Comparison of ENCODE assay signal across 8 cellular contexts in the genomic region with DNA sequence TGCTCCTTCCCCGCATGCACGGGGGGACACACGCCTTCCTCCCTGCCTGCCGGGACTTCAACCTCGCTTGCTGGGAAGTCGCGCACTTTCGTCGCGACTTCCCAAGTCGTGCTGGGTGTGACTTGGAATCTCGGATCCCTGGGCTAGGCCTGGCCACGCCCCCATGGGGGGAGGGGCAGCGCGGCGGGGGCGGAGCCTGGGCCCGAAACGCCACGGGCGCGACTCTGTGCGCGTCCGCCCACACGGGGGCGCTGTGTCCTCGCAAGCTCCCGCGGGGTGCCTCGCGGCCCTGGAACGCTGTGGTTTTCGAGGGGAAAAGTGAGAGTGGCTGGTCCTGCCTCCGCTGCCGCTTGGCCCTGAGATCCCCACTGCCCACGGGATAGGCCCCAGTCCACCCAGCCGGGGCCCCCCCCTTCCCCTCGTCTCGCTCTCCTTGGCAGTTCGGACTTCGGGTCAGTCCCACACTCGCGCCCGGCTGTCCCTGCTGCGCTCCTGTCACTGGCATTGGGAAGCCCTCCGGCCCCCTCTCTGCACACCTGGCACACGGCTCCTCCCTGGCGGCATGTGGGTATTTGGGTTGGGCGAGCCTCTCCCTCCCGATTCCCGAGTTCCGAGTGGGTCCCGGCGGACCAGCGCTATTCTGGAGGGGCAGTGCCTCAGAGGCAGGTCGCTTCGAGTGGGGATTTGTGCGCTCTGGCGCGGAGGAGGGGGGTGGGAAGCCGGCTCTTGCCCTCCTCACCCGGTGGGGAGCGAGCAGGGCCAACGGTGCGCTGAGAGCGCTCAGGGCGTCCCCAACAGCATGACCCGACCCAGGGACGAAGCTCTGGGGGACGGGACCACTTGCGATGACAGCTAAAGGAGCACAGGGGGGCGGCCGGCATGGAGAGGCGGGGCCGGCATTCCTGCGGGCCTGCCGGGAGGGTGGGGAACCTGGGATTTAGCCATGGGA. TPM values are rescaled to one million over a fixed set of nuclear protein-coding genes. Genes with fewer than 3 reads are reported as not detected.
A peak's percentile ranks its signal among the peaks of the same experiment; 100 is the strongest.
DNase-seq lines count a peak whose midpoint lies in the region; ATAC-seq and TF ChIP-seq lines count a peak whose summit lies in the region.

No MANE protein-coding gene starts in this region.

- H3K14ac ChIP-seq in neuronal stem cell (ENCODE audit: low read length): peak overlapping the region; percentile 25

- H3K36me3 ChIP-seq in Panc1 (ENCODE audit: control insufficient read depth, insufficient read depth, low read length) (peaks cover 6% of the 10 kb centered on the region; the same call in 1 of the 2 replicates), neuronal stem cell (replicated peaks in 1 of 2; ENCODE audit: control insufficient read depth in 2 of 2, insufficient read depth in 2 of 2, low read length in 2 of 2) (peaks cover 26 to 81% of the 10 kb centered on the region in 2 donors), stomach (peaks cover 21 to 51% (median 36%) of the 10 kb centered on the region in 4 donors)

- no peak for TF ChIP-seq EP300 in stomach (IDR thresholded peaks at IDR 0.05)

- H3K4me3 ChIP-seq in Panc1 (ENCODE audit: low read depth in 2 of 2, low read length in 2 of 2) (peak overlapping the region; percentile 23 to 54), neuronal stem cell (ENCODE audit: low read length in 2 of 2) (peak overlapping the region in 1 of 2 donors; percentile 75), stomach (peak overlapping the region; percentile 46 to 68 (median 51))

- H3K18ac ChIP-seq in neuronal stem cell (ENCODE audit: low read length): peak overlapping the region; percentile 55

- no TSS peak for BruUV-seq in Panc1 (replicated peaks; lab: Mats Ljungman, UMichigan)

- H3K9ac ChIP-seq in neuronal stem cell (ENCODE audit: low read depth, low read length, poor library complexity): peak overlapping the region; percentile 77

- no peak overlapping the region for H2BK12ac ChIP-seq in neuronal stem cell (ENCODE audit: low read length)

- peak overlapping the region; percentile 31 for H3K27ac ChIP-seq in Panc1 (ENCODE audit: low read length)
- no peak overlapping the region for H3K27ac ChIP-seq in neuronal stem cell (replicated peaks; ENCODE audit: low read length)
- H3K27ac ChIP-seq in stomach: peak overlapping the region; percentile 59 to 79 (median 70)

- H2BK120ac ChIP-seq in neuronal stem cell (ENCODE audit: low read depth, low read length): no peak overlapping the region

- TF ChIP-seq CTCF in GM13977 (IDR thresholded peaks at IDR 0.05; ENCODE audit: extremely low read depth, insufficient read depth, missing control alignments) (peak; percentile 95), Panc1 (IDR thresholded peaks at IDR 0.05) (peak; percentile 99), stomach (IDR thresholded peaks at IDR 0.05) (peak in 5 of 7 experiments; percentile 87 to 97 (median 93))

- no peak overlapping the region for H3K4ac ChIP-seq in neuronal stem cell (ENCODE audit: low read length)

- H3K27me3 ChIP-seq in Panc1 (ENCODE audit: control insufficient read depth, insufficient read depth, low read length) (no peaks in the 10 kb centered on the region), neuronal stem cell (ENCODE audit: control insufficient read depth in 3 of 3, insufficient read depth in 3 of 3, low read depth in 1 of 3, low read length in 3 of 3) (peaks cover 0 to 16% (median 0%) of the 10 kb centered on the region in 3 experiments), stomach (no peaks in the 10 kb centered on the region)

- H3K23ac ChIP-seq in neuronal stem cell (ENCODE audit: low read depth, low read length, poor library complexity): peak overlapping the region; percentile 76

- peak overlapping the region; percentile 43 for H2BK5ac ChIP-seq in neuronal stem cell (ENCODE audit: low read length)

- POLR2A ChIA-PET in Panc1 (lab: Charles Lee): interaction anchor here (0.6 kb wide), 1 partner anchor 68 kb away, joined by 18 read pairs; no protein-coding TSS in a partner anchor

- no peak overlapping the region for H2AFZ ChIP-seq in neuronal stem cell (ENCODE audit: low read length)

- peaks cover 6% of the 10 kb centered on the region; the same call in 1 of the 2 replicates for H3K4me1 ChIP-seq in Panc1 (ENCODE audit: control insufficient read depth, insufficient read depth, low read length)
- peaks cover 0 to 19% of the 10 kb centered on the region in 2 donors for H3K4me1 ChIP-seq in neuronal stem cell (ENCODE audit: control insufficient read depth in 2 of 2, insufficient read depth in 1 of 2, low read depth in 1 of 2, low read length in 2 of 2)
- peaks cover 18 to 52% (median 51%) of the 10 kb centered on the region in 4 donors for H3K4me1 ChIP-seq in stomach

- DNase-seq in GM13977 (ENCODE audit: low spot score) (peak; percentile 87), Panc1 (ENCODE audit: low read depth, low spot score) (no peak), foreskin melanocyte (peak; percentile 60), neuronal stem cell (ENCODE audit: low spot score) (peak; percentile 91), stomach (peak; percentile 93), HuH-7.5 (ENCODE audit: low spot score) (no peak)
- DNase-seq in activated naive CD4-positive, alpha-beta T cell treated with Interleukin-2 at 50 U/mL for 16 hours: peak; percentile 85

- H2AK5ac ChIP-seq in neuronal stem cell (ENCODE audit: low read depth, low read length): peak overlapping the region; percentile 20

- intact Hi-C loops in Panc1 (cut with micrococcal nuclease; ENCODE audit: unreplicated experiment): no loop called here
- intact Hi-C loops in stomach (cut with DNase I; ENCODE audit: low total_unique reads): loop anchor here (10.0 kb wide), 1 partner anchor 419 kb away; a partner anchor contains a TSS

- H3K4me2 ChIP-seq in neuronal stem cell (ENCODE audit: insufficient read depth, low read length, poor library complexity, severe bottlenecking): peak overlapping the region; percentile 82

- H4K91ac ChIP-seq in neuronal stem cell (ENCODE audit: low read depth, low read length, poor library complexity): no peak overlapping the region

- ATAC-seq in HG03108 (IDR thresholded peaks at IDR 0.05; ENCODE audit: unreplicated experiment): peak; percentile 58
- peak; percentile 83 for ATAC-seq in Panc1

- H4K8ac ChIP-seq in neuronal stem cell (ENCODE audit: low read depth, low read length): no peak overlapping the region

- H3K79me1 ChIP-seq in neuronal stem cell (ENCODE audit: low read depth, low read length): peaks cover 5% of the 10 kb centered on the region

- no peak overlapping the region for H2BK15ac ChIP-seq in neuronal stem cell (ENCODE audit: low read length)

- CTCF ChIA-PET in Panc1 (lab: Charles Lee): interaction anchor here (0.7 kb wide), 1 partner anchor 238 kb away, joined by 3 read pairs; no protein-coding TSS in a partner anchor

- in situ Hi-C loops in GM13977 (cut with MboI; ENCODE audit: low pct_unique_long_range_greater_than_20kb, low sequenced_read_pairs, unreplicated experiment): loop anchor here (25.0 kb wide), 2 partner anchors 412 to 537 kb away; a partner anchor contains a TSS
- in situ Hi-C loops in Panc1 (cut with HindIII; ENCODE audit: low pct_unique_long_range_greater_than_20kb, low sequenced_read_pairs): no loop called here

- H3K9me3 ChIP-seq in Panc1 (ENCODE audit: control insufficient read depth, insufficient read depth, low read depth, low read length) (no peaks in the 10 kb centered on the region), neuronal stem cell (replicated peaks in 1 of 2; ENCODE audit: control insufficient read depth in 2 of 2, insufficient read depth in 1 of 2, low read depth in 1 of 2, low read length in 2 of 2) (no peaks in the 10 kb centered on the region), stomach (no peaks in the 10 kb centered on the region)

- no CpG with 5 or more reads among the region's 78 CpGs for WGBS in neuronal stem cell (ENCODE audit: extremely low coverage in 2 of 2, insufficient read length in 2 of 2, insufficient replicate concordance in 1 of 2), 2 donors
- 2 to 6% (median 4%) methylated on average over 48 to 78 of the region's 78 CpGs for WGBS in stomach, 5 donors

- no peak for TF ChIP-seq POLR2A in stomach (IDR thresholded peaks at IDR 0.05)

RNA-seq across cellular contexts. Expression of a gene that starts 23.6 kb away (rescaled TPM):
- 246 TPM for total RNA-seq in Panc1 (2021; ENCODE audit: unreplicated experiment)
- 179 TPM for polyA plus RNA-seq in Panc1 (2012; ENCODE audit: insufficient read length)
- polyA plus RNA-seq in neuronal stem cell (2013, experiment 1 of 2): 61.5 TPM
- 64.0 TPM for polyA plus RNA-seq in neuronal stem cell (2013, experiment 2 of 2)
- 100 to 1,000 TPM in 3 of 5 donors, 10 to 100 TPM in 2; 36.8 to 200 (median 143) TPM for total RNA-seq in stomach
- polyA plus RNA-seq in stomach: 10 to 100 TPM; 42.3 to 87.1 (median 74.2) TPM

RNA-seq across cellular contexts. Expression of a gene that starts 47.8 kb away (rescaled TPM):
- total RNA-seq in Panc1 (2021; ENCODE audit: unreplicated experiment): 122 TPM
- polyA plus RNA-seq in Panc1 (2012; ENCODE audit: insufficient read length): 167 TPM
- polyA plus RNA-seq in neuronal stem cell (2013, experiment 1 of 2): 62.1 TPM
- polyA plus RNA-seq in neuronal stem cell (2013, experiment 2 of 2): 61.3 TPM
- 10 to 100 TPM in 2 of 5 donors, 1 to 10 TPM in 2, not detected in 1; 3.5 to 26.4 (median 9.2) TPM for total RNA-seq in stomach
- 10 to 100 TPM; 12.7 to 17.8 (median 14.6) TPM for polyA plus RNA-seq in stomach

Comparison
In these comparisons a context has a peak if more than half of its experiments do, and no peak if none do; other contexts are left out.
1. DNase-seq: peak in GM13977 (single experiment), activated naive CD4-positive, alpha-beta T cell treated with Interleukin-2 at 50 U/mL for 16 hours (single experiment), foreskin melanocyte (single experiment), neuronal stem cell (single experiment) and stomach (single experiment); none in Panc1 (single experiment) and HuH-7.5 (single experiment).
2. Peak in every context shown above with its lines, with median percentiles within 50 percentile points of each other: CTCF ChIP-seq.